ENCODE assay signal across 23 cellular contexts in the genomic region with DNA sequence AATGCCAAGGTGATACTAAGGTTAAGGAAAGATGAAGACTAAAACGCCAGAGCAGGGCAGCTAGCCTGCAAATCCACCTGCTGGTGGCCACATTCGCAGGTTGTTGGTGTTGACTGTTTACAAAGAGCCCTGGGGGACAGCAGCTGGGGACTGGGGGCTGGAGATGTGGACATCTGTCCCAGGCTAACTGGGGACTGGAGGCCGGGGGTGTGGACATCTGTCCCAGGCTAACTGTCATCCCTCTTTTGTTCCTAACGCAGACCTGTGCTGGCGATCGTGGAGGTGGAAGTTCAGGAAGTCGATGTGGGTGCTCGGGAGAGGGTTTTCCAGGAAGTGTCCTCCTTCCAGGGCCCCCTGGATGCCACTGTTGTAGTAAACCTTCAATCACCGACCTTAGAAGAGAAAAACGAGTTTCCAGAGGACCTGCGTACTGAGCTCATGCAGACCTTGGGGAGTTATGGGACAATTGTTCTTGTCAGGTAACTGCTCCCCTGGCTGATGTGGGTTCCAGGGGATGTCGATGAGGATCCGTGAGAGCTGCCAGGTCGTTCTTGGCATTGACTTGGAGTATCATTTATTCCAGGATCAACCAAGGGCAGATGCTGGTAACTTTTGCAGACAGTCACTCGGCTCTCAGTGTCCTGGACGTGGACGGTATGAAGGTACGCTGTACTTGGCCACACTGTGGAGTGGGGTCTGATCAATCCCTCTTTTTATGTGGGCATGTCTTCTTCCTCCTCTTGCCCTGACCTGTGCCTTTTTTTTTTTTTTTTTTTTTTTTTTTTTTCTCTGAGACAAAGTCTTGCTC.
"Had no signal": no experiment of that assay in that cellular context is flagged by ENCODE, and none has a peak within 500 bp of the region (broad histone marks: within the 10 kb centered on the region; RNA-seq: fewer than 3 reads in every experiment).

No MANE protein-coding gene starts in this region.

- H3K4me3 ChIP-seq: esophagus squamous epithelium, heart right ventricle, mucosa of descending colon, spleen, tibial artery had no signal

- H3K27ac Mint-ChIP-seq: activated T-cell treated with anti-CD3 and anti-CD28 coated beads, Interleukin-2, amount 50 U/mL, for 72 hours; memory B cell had no signal

- H3K9me3 Mint-ChIP-seq: activated T-cell treated with anti-CD3 and anti-CD28 coated beads, Interleukin-2, amount 50 U/mL, for 72 hours; memory B cell; naive thymus-derived CD4-positive, alpha-beta T cell had no signal

- H3K27ac ChIP-seq: brain microvascular endothelial cell, esophagus squamous epithelium, heart right ventricle, parathyroid adenoma, tibial artery, VCaP had no signal

- H3K27me3 Mint-ChIP-seq: memory B cell; naive thymus-derived CD4-positive, alpha-beta T cell had no signal

- DNase-seq: activated CD4-positive, alpha-beta T cell treated with anti-CD3 and anti-CD28 coated beads, Interleukin-2, amount 50 U/mL, for 1 hour; activated CD4-positive, CD25-positive, alpha-beta regulatory T cell treated with anti-CD3 and anti-CD28 coated beads, Interleukin-2, amount 50 U/mL, for 72 hours; activated effector memory CD4-positive, alpha-beta T cell treated with anti-CD3 and anti-CD28 coated beads, Interleukin-2, amount 50 U/mL, for 16 hours; activated naive CD4-positive, alpha-beta T cell treated with anti-CD3 and anti-CD28 coated beads, Interleukin-2, amount 50 U/mL, for 16 hours; activated T-cell treated with anti-CD3 and anti-CD28 coated beads, Interleukin-2, amount 50 U/mL, for 72 hours; aorta; brain microvascular endothelial cell; cerebellar nuclear complex; cortex of kidney; effector CD8-positive, alpha-beta T cell; esophagus squamous epithelium; heart right ventricle; kidney glomerular epithelial cell; mucosa of descending colon; naive thymus-derived CD4-positive, alpha-beta T cell; spleen; stimulated activated CD4-positive, alpha-beta T cell treated with anti-CD3 and anti-CD28 coated beads, Interleukin-4, amount 100 ng/mL, for 4 hours; stimulated activated naive CD4-positive, alpha-beta T cell; T1000; tibial artery had no signal

- H3K9me3 ChIP-seq: esophagus squamous epithelium, heart right ventricle, mucosa of descending colon, spleen, tibial artery had no signal

- H3K27me3 ChIP-seq: brain microvascular endothelial cell, esophagus squamous epithelium, heart right ventricle, spleen, tibial artery had no signal

- H3K4me1 ChIP-seq: esophagus squamous epithelium, parathyroid adenoma had no signal

- H3K4me3 Mint-ChIP-seq: activated T-cell treated with anti-CD3 and anti-CD28 coated beads, Interleukin-2, amount 50 U/mL, for 72 hours; memory B cell; naive thymus-derived CD4-positive, alpha-beta T cell had no signal

- H3K4me1 Mint-ChIP-seq: memory B cell had no signal

- H3K9ac ChIP-seq: parathyroid adenoma had no signal
